In the genomic region with DNA sequence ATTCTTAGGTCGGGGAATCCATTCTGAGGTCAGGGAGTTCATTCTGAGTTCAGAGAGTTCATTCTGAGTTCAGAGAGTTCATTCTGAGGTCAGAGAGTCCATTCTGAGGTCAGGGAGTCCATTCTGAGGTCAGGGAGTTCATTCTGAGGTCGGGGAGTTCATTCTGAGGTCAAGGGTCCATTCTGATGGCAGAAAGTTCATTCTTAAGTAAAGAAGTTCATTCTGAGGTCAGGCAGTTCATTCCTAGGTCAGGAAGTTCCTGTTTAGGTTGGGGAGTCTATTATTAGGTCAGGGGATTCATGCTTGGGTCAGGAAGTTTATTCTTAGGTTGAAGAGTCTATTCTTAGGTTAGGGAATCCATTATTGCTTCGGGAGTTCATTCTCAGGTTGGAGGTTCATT, we compare ENCODE assay signal across 15 cellular contexts.
"Had no signal": no experiment of that assay in that cellular context is flagged by ENCODE, and none has a peak within 500 bp of the region (broad histone marks: within the 10 kb centered on the region; RNA-seq: fewer than 3 reads in every experiment).

No MANE protein-coding gene starts in this region.

- H3K27ac Mint-ChIP-seq: activated CD8-positive, alpha-beta T cell treated with anti-CD3 and anti-CD28 coated beads, Interleukin-2, amount 10 ng/mL, durations not matched to agents 7 days and 5 days; activated T-helper 1 cell treated with anti-CD3 and anti-CD28 coated beads, Interleukin-12 subunit alpha, Interleukin-12 subunit beta, Interleukin-2, Interleukin-4 antibody, amounts not matched to agents 30 ng/mL and 10 ng/mL and 1 ng/mL, durations not matched to agents 14 hours and 24 hours and 36 hours had no signal

- H3K4me3 Mint-ChIP-seq: activated CD8-positive, alpha-beta T cell treated with anti-CD3 and anti-CD28 coated beads, Interleukin-2, amount 10 ng/mL, durations not matched to agents 7 days and 5 days; activated T-helper 1 cell treated with anti-CD3 and anti-CD28 coated beads, Interleukin-12 subunit alpha, Interleukin-12 subunit beta, Interleukin-2, Interleukin-4 antibody, amounts not matched to agents 30 ng/mL and 10 ng/mL and 1 ng/mL, durations not matched to agents 14 hours and 24 hours and 36 hours; neural crest cell had no signal

- H3K27me3 ChIP-seq: gastrocnemius medialis had no signal

- H3K9me3 Mint-ChIP-seq: activated T-helper 1 cell treated with anti-CD3 and anti-CD28 coated beads, Interleukin-12 subunit alpha, Interleukin-12 subunit beta, Interleukin-2, Interleukin-4 antibody, amounts not matched to agents 30 ng/mL and 10 ng/mL and 1 ng/mL, durations not matched to agents 14 hours and 24 hours and 36 hours; neural crest cell had no signal

- H3K36me3 ChIP-seq: gastrocnemius medialis had no signal

- H3K4me1 ChIP-seq: gastrocnemius medialis had no signal

- DNase-seq: activated CD4-positive, alpha-beta T cell treated with anti-CD3 and anti-CD28 coated beads for 4 hours; activated CD8-positive, alpha-beta memory T cell treated with anti-CD3 and anti-CD28 coated beads, Interleukin-2, amount 50 U/mL, for 48 hours; activated CD8-positive, alpha-beta T cell treated with anti-CD3 and anti-CD28 coated beads, Interleukin-2, amount 10 ng/mL, durations not matched to agents 7 days and 5 days; activated naive CD4-positive, alpha-beta T cell treated with Interleukin-2 at 50 U/mL for 16 hours; central memory CD4-positive, alpha-beta T cell; cortex of kidney; effector memory CD4-positive, alpha-beta T cell; gastrocnemius medialis; substantia nigra; T-helper 9 cell; trophoblast cell had no signal

- ATAC-seq: activated CD8-positive, alpha-beta T cell treated with anti-CD3 and anti-CD28 coated beads, Interleukin-2, amount 10 ng/mL, durations not matched to agents 7 days and 5 days; gastrocnemius medialis had no signal

- H3K4me3 ChIP-seq: gastrocnemius medialis had no signal

- FAIRE-seq: keratinocyte had no signal

- H3K27ac ChIP-seq: epithelial cell of prostate, gastrocnemius medialis had no signal

- H3K9me3 ChIP-seq: gastrocnemius medialis had no signal
